9 cellular contexts compared by ENCODE assay signal in the genomic region with DNA sequence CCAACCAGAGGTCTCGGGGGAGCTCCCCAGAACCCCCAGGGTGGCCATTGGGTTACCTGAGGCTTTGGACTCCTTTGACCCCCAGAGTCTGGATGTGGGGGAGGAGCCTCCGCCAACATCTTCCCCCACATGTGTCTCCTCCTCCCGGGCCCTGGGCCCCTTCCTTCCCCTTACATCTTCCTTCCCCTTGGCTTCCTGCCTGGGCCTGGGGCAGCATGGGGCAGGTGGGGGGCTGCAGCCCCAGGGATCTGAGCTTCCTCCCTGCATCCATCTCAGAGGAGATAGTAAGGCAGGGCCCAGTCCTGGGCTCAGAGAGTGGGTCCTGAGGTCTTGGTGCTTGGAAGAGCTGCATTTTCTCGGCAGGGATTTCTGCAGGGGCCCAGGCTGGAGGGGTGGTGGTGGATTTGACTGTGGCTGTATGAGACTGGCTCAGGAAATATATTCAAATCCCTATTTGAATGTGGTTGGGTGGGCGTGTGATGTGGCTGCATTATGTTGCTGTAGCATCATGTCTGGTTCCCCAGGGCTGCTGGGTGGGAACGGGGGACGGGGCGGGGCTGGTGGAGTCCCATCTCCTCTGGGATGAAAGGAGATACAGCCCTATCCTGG. TPM values are rescaled to one million over a fixed set of nuclear protein-coding genes. Genes with fewer than 3 reads are reported as not detected.
A peak's percentile ranks its signal among the peaks of the same experiment; 100 is the strongest.
DNase-seq lines count a peak whose midpoint lies in the region; ATAC-seq and TF ChIP-seq lines count a peak whose summit lies in the region.
"Had no signal": no experiment of that assay in that cellular context is flagged by ENCODE, and none has a peak within 500 bp of the region (broad histone marks: within the 10 kb centered on the region; RNA-seq: fewer than 3 reads in every experiment).

No MANE protein-coding gene starts in this region.

- in situ Hi-C loops in mammary epithelial cell (cut with MboI; ENCODE audit: low sequenced_read_pairs in 2 of 2): no loop called here

- ATAC-seq in GM18867 (IDR thresholded peaks at IDR 0.05; ENCODE audit: unreplicated experiment) (peak; percentile 28), natural killer cell (peak; percentile 7 to 25 (median 22)), aorta (ENCODE audit: low FRiP score) (peak; percentile 53), HG03457 (IDR thresholded peaks at IDR 0.05; ENCODE audit: unreplicated experiment) (no peak)

- no peaks in the 10 kb centered on the region for H3K9me3 ChIP-seq in aorta (ENCODE audit: control insufficient read depth, low read length)
- no peaks in the 10 kb centered on the region for H3K9me3 ChIP-seq in mammary epithelial cell (replicated peaks; ENCODE audit: insufficient read depth, low read length)

- H3K27ac Mint-ChIP-seq in natural killer cell: peak overlapping the region; percentile 85 to 97

- H3K36me3 ChIP-seq in aorta (ENCODE audit: control insufficient read depth in 1 of 2, insufficient read depth in 2 of 2, low read length in 1 of 2): no peaks in the 10 kb centered on the region
- no peaks in the 10 kb centered on the region for H3K36me3 ChIP-seq in mammary epithelial cell (ENCODE audit: insufficient read depth, low read length)

- H3K27me3 Mint-ChIP-seq in natural killer cell (ENCODE audit: low read depth in 2 of 2): no peaks in the 10 kb centered on the region

- H3K27me3 ChIP-seq in aorta (ENCODE audit: control insufficient read depth in 1 of 2, insufficient read depth in 2 of 2, low read length in 1 of 2): no peaks in the 10 kb centered on the region
- H3K27me3 ChIP-seq in mammary epithelial cell (ENCODE audit: insufficient read depth, low read length): no peaks in the 10 kb centered on the region

- no peak overlapping the region for H3K4me2 ChIP-seq in mammary epithelial cell (ENCODE audit: insufficient read depth, low read depth, low read length)

- peaks cover 46 to 66% of the 10 kb centered on the region in 2 donors for H3K4me1 Mint-ChIP-seq in natural killer cell

- peak overlapping the region; percentile 93 for H3K4me3 Mint-ChIP-seq in natural killer cell

- TF ChIP-seq POLR2A in NB4 (IDR thresholded peaks at IDR 0.05; ENCODE audit: extremely low read depth, insufficient read length): peak; percentile 15

- H3K4me1 ChIP-seq in aorta (ENCODE audit: control insufficient read depth in 1 of 2, insufficient read depth in 2 of 2, low read length in 2 of 2) (no peaks in the 10 kb centered on the region), mammary epithelial cell (ENCODE audit: insufficient read depth, low read length) (no peaks in the 10 kb centered on the region)

- dilution Hi-C loops in mammary epithelial cell (cut with HindIII; ENCODE audit: low sequenced_read_pairs): loop anchor here (5.0 to 10.0 kb wide), 2 partner anchors 51 to 629 kb away; a partner anchor contains a TSS

- peak; percentile 79 for DNase-seq in NB4 (ENCODE audit: low read depth)
- DNase-seq in activated naive CD4-positive, alpha-beta T cell treated with Interleukin-2 at 50 U/mL for 16 hours: peak; percentile 64
- DNase-seq in natural killer cell: peak; percentile 45
- peak; percentile 75 to 77 for DNase-seq in aorta
- no peak for DNase-seq in NK-92 treated with Interleukin-12 subunit alpha and Interleukin-12 subunit beta, amount 100 ng/mL, for 24 hours (lab: John Stamatoyannopoulos, UW)
- no peak for DNase-seq in mammary epithelial cell

- no peak overlapping the region for H2AFZ ChIP-seq in mammary epithelial cell (ENCODE audit: low read depth, low read length)

- CTCF ChIA-PET in mammary epithelial cell (lab: Charles Lee; ENCODE audit: low non-redundant PET): no interaction called here

- no peak for TF ChIP-seq CTCF in NB4 (IDR thresholded peaks at IDR 0.05; ENCODE audit: low read depth, low read length)
- no peak for TF ChIP-seq CTCF in natural killer cell (IDR thresholded peaks at IDR 0.05)
- no peak for TF ChIP-seq CTCF in mammary epithelial cell (conservative IDR thresholded peaks at IDR 0.05 in 1 of 2, IDR thresholded peaks at IDR 0.05 in 1 of 2; ENCODE audit: extremely low read depth in 1 of 2, insufficient read depth in 1 of 2, low read depth in 1 of 2, low read length in 2 of 2)

- peaks cover 8% of the 10 kb centered on the region for H3K36me3 Mint-ChIP-seq in natural killer cell

- no peaks in the 10 kb centered on the region for H4K20me1 ChIP-seq in mammary epithelial cell (ENCODE audit: insufficient read depth, low read length)

- intact Hi-C loops in natural killer cell (cut with micrococcal nuclease): no loop called here
- intact Hi-C loops in aorta (cut with DNase I): no loop called here
- intact Hi-C loops in mammary epithelial cell (cut with micrococcal nuclease): no loop called here

- 48 to 50% methylated on average over 8 of the region's 8 CpGs for WGBS in aorta, 2 donors
- WGBS in mammary epithelial cell (ENCODE audit: low coverage, missing lambda C conversion rate): 27% methylated on average over 3 of the region's 8 CpGs

- H3K4me3 ChIP-seq in NB4 (ENCODE audit: low read depth, low read length) (peak overlapping the region; percentile 70), aorta (ENCODE audit: low read length in 2 of 2) (no peak overlapping the region), mammary epithelial cell (replicated peaks in 1 of 3; ENCODE audit: insufficient read depth in 1 of 3, low read depth in 2 of 3, low read length in 3 of 3) (no peak overlapping the region)

- H3K27ac ChIP-seq in aorta (ENCODE audit: low read depth in 1 of 2, low read length in 2 of 2) (no peak overlapping the region), mammary epithelial cell (ENCODE audit: insufficient read depth, low read depth, low read length) (no peak overlapping the region)

- no TSS peak for BruUV-seq in mammary epithelial cell (replicated peaks; lab: Mats Ljungman, UMichigan)

- peaks cover 3 to 11% of the 10 kb centered on the region in 2 donors for H3K9me3 Mint-ChIP-seq in natural killer cell

- no peak overlapping the region for H3K9ac ChIP-seq in mammary epithelial cell (ENCODE audit: insufficient read depth, low read length)

- H3K79me2 ChIP-seq in mammary epithelial cell (ENCODE audit: insufficient read depth, low read length): no peaks in the 10 kb centered on the region

RNA-seq across cellular contexts. Expression of a gene that starts 0.9 kb away (rescaled TPM):
- total RNA-seq in natural killer cell: 100 to 1,000 TPM; 141 to 167 (median 164) TPM
- total RNA-seq in aorta: 10 to 100 TPM in 1 of 2 donors, 1 to 10 TPM in 1; 8.2 to 20.1 TPM
- polyA plus RNA-seq in aorta: 1 to 10 TPM; 1.9 to 9.9 TPM
- under 1 TPM; 0.17 to 0.96 TPM for total RNA-seq in mammary epithelial cell
- not detected for polyA plus RNA-seq in mammary epithelial cell
- not detected for polyA minus RNA-seq in mammary epithelial cell
- total RNA-seq: fibroblast of lung had no signal
- polyA plus RNA-seq: fibroblast of lung had no signal

RNA-seq across cellular contexts. Expression of a gene that starts 6.2 kb away (rescaled TPM):
- total RNA-seq in natural killer cell (10 to 100 TPM; 14.6 to 20.1 (median 15.3) TPM), aorta (1 to 10 TPM in 1 of 2 donors, under 1 TPM in 1; 0.68 to 1.0 TPM), mammary epithelial cell (10 to 100 TPM; 59.0 to 95.1 TPM)
- polyA plus RNA-seq in aorta (1 to 10 TPM in 1 of 2 donors, under 1 TPM in 1; 0.26 to 4.1 TPM), mammary epithelial cell (31.9 TPM)
- polyA minus RNA-seq in mammary epithelial cell: 31.9 TPM
- total RNA-seq: fibroblast of lung had no signal
- polyA plus RNA-seq: fibroblast of lung had no signal

RNA-seq across cellular contexts. Expression of a gene that starts 33.9 kb away (rescaled TPM):
- total RNA-seq in natural killer cell (1 to 10 TPM; 1.0 to 5.2 (median 3.3) TPM), aorta (100 to 1,000 TPM in 1 of 2 donors, 10 to 100 TPM in 1; 91.8 to 146 TPM), mammary epithelial cell (10 to 100 TPM; 45.0 to 73.3 TPM)
- polyA plus RNA-seq in aorta (100 to 1,000 TPM in 1 of 2 donors, 10 to 100 TPM in 1; 68.6 to 261 TPM), mammary epithelial cell (46.8 TPM)
- polyA minus RNA-seq in mammary epithelial cell: 28.9 TPM

RNA-seq across cellular contexts. Expression of a gene that starts 36.0 kb away (rescaled TPM):
- total RNA-seq in natural killer cell (10 to 100 TPM; 66.1 to 78.0 (median 76.9) TPM), aorta (10 to 100 TPM; 49.2 to 70.2 TPM), mammary epithelial cell (10 to 100 TPM; 50.2 to 95.9 TPM)
- polyA plus RNA-seq in aorta (100 to 1,000 TPM in 1 of 2 donors, 10 to 100 TPM in 1; 33.1 to 117 TPM), mammary epithelial cell (75.9 TPM)
- 230 TPM for polyA minus RNA-seq in mammary epithelial cell

RNA-seq across cellular contexts. Expression of a gene that starts 53.0 kb away (rescaled TPM):
- total RNA-seq in natural killer cell (1 to 10 TPM in 1 of 3 donors, under 1 TPM in 1, not detected in 1; 0.38 to 5.5 TPM), aorta (1,000 to 10,000 TPM; 1,027 to 3,196 TPM), mammary epithelial cell (100 to 1,000 TPM in 1 of 2 donors, 10 to 100 TPM in 1; 20.5 to 122 TPM)
- polyA plus RNA-seq in aorta (10 to 100 TPM in 1 of 2 donors, 1 to 10 TPM in 1; 9.1 to 17.8 TPM), mammary epithelial cell (142 TPM)
- 403 TPM for polyA minus RNA-seq in mammary epithelial cell

Comparison
In these comparisons a context has a peak if more than half of its experiments do, and no peak if none do; other contexts are left out.
1. DNase-seq: peak in NB4 (single experiment), activated naive CD4-positive, alpha-beta T cell treated with Interleukin-2 at 50 U/mL for 16 hours (single experiment), natural killer cell (single experiment) and aorta (2 of 2); none in NK-92 treated with Interleukin-12 subunit alpha and Interleukin-12 subunit beta, amount 100 ng/mL, for 24 hours (single experiment) and mammary epithelial cell (single experiment).
2. RNA of a gene that starts 0.9 kb away (total RNA-seq): 141 to 167 TPM in natural killer cell; 8.2 to 20.1 TPM in aorta and 0.17 to 0.96 TPM in mammary epithelial cell; every median in the first group is over 4 times any median in the second.
3. RNA of a gene that starts 6.2 kb away (total RNA-seq): 59.0 to 95.1 TPM in mammary epithelial cell and 14.6 to 20.1 TPM in natural killer cell; 0.68 to 1.0 TPM in aorta; every median in the first group is over 4 times any median in the second.
4. RNA of a gene that starts 33.9 kb away (total RNA-seq): 91.8 to 146 TPM in aorta and 45.0 to 73.3 TPM in mammary epithelial cell; 1.0 to 5.2 TPM in natural killer cell; every median in the first group is over 4 times any median in the second.